ENCODE assay signal across 2 cellular contexts in genomic region chr12:130137141-130138018, GRCh38.
A peak's percentile ranks its signal among the peaks of the same experiment; 100 is the strongest.
TF ChIP-seq lines count a peak whose summit lies in the region.

No MANE protein-coding gene starts in this region.

TF ChIP-seq in H1, 55 proteins besides CTCF, POLR2A, EP300 and RAD21:
- TF ChIP-seq SIN3A (conservative IDR thresholded peaks at IDR 0.05 in 1 of 2, IDR thresholded peaks at IDR 0.05 in 1 of 2; ENCODE audit: low read depth in 1 of 2, low read length in 2 of 2): no peak
- TF ChIP-seq NANOG (IDR thresholded peaks at IDR 0.05; ENCODE audit: insufficient read depth, low read depth, low read length, poor library complexity, severe bottlenecking): no peak
- 0 out of 2 replicates have a peak, but pooled peaks have one; percentile 19 for TF ChIP-seq TCF12 (IDR thresholded peaks at IDR 0.05; ENCODE audit: low read depth, low read length)
- no peak for TF ChIP-seq BACH1 (IDR thresholded peaks at IDR 0.05; ENCODE audit: low read length)
- TF ChIP-seq BCL11A (IDR thresholded peaks at IDR 0.05; ENCODE audit: low read depth in 2 of 2, low read length in 2 of 2): no peak
- TF ChIP-seq, protein P1, sequence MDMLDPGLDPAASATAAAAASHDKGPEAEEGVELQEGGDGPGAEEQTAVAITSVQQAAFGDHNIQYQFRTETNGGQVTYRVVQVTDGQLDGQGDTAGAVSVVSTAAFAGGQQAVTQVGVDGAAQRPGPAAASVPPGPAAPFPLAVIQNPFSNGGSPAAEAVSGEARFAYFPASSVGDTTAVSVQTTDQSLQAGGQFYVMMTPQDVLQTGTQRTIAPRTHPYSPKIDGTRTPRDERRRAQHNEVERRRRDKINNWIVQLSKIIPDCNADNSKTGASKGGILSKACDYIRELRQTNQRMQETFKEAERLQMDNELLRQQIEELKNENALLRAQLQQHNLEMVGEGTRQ (IDR thresholded peaks at IDR 0.05; ENCODE audit: low read length): no peak
- TF ChIP-seq EZH2 (IDR thresholded peaks at IDR 0.05; ENCODE audit: low read depth, low read length, severe bottlenecking): no peak
- TF ChIP-seq POU5F1 (IDR thresholded peaks at IDR 0.05; ENCODE audit: low read depth, low read length): peak; percentile 85
- no peak for TF ChIP-seq CEBPB (IDR thresholded peaks at IDR 0.05; ENCODE audit: low read depth, low read length)
- no peak for TF ChIP-seq GTF2F1 (IDR thresholded peaks at IDR 0.05; ENCODE audit: borderline replicate concordance, low read depth, low read length)
- TF ChIP-seq BRCA1 (IDR thresholded peaks at IDR 0.05; ENCODE audit: low read depth, low read length): no peak
- no peak for TF ChIP-seq KDM4A (IDR thresholded peaks at IDR 0.05; ENCODE audit: low read depth, low read length, severe bottlenecking)
- TF ChIP-seq CBX5 (IDR thresholded peaks at IDR 0.05; ENCODE audit: low read depth, low read length): no peak
- TF ChIP-seq, protein P2, sequence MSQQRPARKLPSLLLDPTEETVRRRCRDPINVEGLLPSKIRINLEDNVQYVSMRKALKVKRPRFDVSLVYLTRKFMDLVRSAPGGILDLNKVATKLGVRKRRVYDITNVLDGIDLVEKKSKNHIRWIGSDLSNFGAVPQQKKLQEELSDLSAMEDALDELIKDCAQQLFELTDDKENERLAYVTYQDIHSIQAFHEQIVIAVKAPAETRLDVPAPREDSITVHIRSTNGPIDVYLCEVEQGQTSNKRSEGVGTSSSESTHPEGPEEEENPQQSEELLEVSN (IDR thresholded peaks at IDR 0.05): no peak
- no peak for TF ChIP-seq SAP30 (IDR thresholded peaks at IDR 0.05; ENCODE audit: insufficient read depth, insufficient replicate concordance, low read length)

TF ChIP-seq in HepG2, 621 proteins besides CTCF, POLR2A, EP300 and RAD21:
- TF ChIP-seq ZNF644 (CRISPR knock-in tag; IDR thresholded peaks at IDR 0.05; ENCODE audit: low read depth) (no peak), JUND (CRISPR knock-in tag; IDR thresholded peaks at IDR 0.05) (no peak), TEAD2 (CRISPR knock-in tag; IDR thresholded peaks at IDR 0.05) (no peak), SUZ12 (IDR thresholded peaks at IDR 0.05; ENCODE audit: low read depth, low read length) (no peak), NAIF1 (CRISPR knock-in tag; IDR thresholded peaks at IDR 0.05; ENCODE audit: borderline replicate concordance) (no peak), RCOR2 (CRISPR knock-in tag; IDR thresholded peaks at IDR 0.05) (no peak), HMG20B (CRISPR knock-in tag; conservative IDR thresholded peaks at IDR 0.05) (no peak), YY1 (IDR thresholded peaks at IDR 0.05; ENCODE audit: insufficient read depth, insufficient replicate concordance, low read depth, low read length) (no peak), ZNF879 (CRISPR knock-in tag; IDR thresholded peaks at IDR 0.05) (no peak), ZNF142 (CRISPR knock-in tag; IDR thresholded peaks at IDR 0.05) (no peak), SNAI1 (CRISPR knock-in tag; IDR thresholded peaks at IDR 0.05; ENCODE audit: borderline replicate concordance) (no peak), ZNF83 (CRISPR knock-in tag; IDR thresholded peaks at IDR 0.05; ENCODE audit: borderline replicate concordance) (no peak), IRX3 (CRISPR knock-in tag; IDR thresholded peaks at IDR 0.05; ENCODE audit: borderline replicate concordance, low read depth) (no peak), STAT6 (CRISPR knock-in tag; IDR thresholded peaks at IDR 0.05; ENCODE audit: borderline replicate concordance) (no peak), ZKSCAN1 (IDR thresholded peaks at IDR 0.05; ENCODE audit: low read length) (no peak)
- TF ChIP-seq, protein P3, sequence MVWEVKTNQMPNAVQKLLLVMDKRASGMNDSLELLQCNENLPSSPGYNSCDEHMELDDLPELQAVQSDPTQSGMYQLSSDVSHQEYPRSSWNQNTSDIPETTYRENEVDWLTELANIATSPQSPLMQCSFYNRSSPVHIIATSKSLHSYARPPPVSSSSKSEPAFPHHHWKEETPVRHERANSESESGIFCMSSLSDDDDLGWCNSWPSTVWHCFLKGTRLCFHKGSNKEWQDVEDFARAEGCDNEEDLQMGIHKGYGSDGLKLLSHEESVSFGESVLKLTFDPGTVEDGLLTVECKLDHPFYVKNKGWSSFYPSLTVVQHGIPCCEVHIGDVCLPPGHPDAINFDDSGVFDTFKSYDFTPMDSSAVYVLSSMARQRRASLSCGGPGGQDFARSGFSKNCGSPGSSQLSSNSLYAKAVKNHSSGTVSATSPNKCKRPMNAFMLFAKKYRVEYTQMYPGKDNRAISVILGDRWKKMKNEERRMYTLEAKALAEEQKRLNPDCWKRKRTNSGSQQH (CRISPR knock-in tag; IDR thresholded peaks at IDR 0.05; ENCODE audit: low read depth): no peak
- TF ChIP-seq, protein P4, sequence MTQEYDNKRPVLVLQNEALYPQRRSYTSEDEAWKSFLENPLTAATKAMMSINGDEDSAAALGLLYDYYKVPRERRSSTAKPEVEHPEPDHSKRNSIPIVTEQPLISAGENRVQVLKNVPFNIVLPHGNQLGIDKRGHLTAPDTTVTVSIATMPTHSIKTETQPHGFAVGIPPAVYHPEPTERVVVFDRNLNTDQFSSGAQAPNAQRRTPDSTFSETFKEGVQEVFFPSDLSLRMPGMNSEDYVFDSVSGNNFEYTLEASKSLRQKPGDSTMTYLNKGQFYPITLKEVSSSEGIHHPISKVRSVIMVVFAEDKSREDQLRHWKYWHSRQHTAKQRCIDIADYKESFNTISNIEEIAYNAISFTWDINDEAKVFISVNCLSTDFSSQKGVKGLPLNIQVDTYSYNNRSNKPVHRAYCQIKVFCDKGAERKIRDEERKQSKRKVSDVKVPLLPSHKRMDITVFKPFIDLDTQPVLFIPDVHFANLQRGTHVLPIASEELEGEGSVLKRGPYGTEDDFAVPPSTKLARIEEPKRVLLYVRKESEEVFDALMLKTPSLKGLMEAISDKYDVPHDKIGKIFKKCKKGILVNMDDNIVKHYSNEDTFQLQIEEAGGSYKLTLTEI (CRISPR knock-in tag; conservative IDR thresholded peaks at IDR 0.05): no peak
- TF ChIP-seq, protein P5, sequence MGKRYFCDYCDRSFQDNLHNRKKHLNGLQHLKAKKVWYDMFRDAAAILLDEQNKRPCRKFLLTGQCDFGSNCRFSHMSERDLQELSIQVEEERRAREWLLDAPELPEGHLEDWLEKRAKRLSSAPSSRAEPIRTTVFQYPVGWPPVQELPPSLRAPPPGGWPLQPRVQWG (CRISPR knock-in tag; IDR thresholded peaks at IDR 0.05; ENCODE audit: borderline replicate concordance, low read depth): no peak
